In the genomic region with DNA sequence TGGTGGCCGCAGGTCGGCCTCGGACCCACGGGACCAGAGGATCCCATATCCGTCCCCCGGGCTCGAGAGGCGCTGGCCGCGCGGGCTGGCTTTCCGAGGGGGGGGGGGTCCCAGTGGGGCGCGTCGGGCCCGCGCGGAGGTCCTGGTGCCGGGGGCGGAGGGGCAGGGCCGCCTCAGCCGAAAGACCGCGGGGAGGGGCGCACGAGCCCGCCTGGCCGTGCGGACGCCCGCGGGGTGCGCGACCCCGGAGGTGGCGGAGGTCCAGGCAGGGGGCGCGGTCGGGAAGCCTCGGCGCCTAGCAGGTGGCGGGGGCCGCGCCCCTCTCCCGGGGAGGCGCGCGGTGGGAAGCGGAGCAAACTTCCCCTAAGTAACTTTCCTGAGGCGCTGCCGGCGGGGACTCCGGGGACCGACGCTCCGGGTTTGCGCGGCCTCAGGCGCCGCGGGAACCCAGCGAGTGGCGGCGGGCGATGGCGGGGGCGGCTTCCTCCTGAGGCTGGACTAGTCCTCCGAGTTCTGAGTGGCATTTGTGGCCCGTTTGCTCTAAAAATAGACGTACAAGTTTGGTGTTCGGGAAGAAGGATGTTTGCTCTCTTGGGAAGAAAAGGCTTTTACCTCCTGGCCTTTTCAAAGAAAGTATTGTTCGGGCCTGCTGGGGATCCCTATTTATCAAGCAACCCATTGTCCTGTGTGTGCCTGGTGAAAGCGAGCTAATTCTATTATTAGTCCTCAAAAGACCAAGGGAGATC, we compare ENCODE assay signal across 8 cellular contexts. TPM values are rescaled to one million over a fixed set of nuclear protein-coding genes. Genes with fewer than 3 reads are reported as not detected.
DNase-seq lines count a peak whose midpoint lies in the region; ATAC-seq and TF ChIP-seq lines count a peak whose summit lies in the region.

No MANE protein-coding gene starts in this region.

- peaks cover 17% of the 10 kb centered on the region for H4K20me1 ChIP-seq in BLaER1

- H3K9me3 ChIP-seq in BLaER1, result 0 out of 2 replicates have a peak, but pooled peaks cover 4% of the 10 kb centered on the region
- H3K9me3 ChIP-seq in SJCRH30 (replicated peaks), result 0 out of 2 replicates have a peak, but pooled peaks cover 3% of the 10 kb centered on the region
- no peaks in the 10 kb centered on the region for H3K9me3 ChIP-seq in colonic mucosa

- peak overlapping the region; percentile 88 for H3K4me3 ChIP-seq in BLaER1
- H3K4me3 ChIP-seq in HL-60 (replicated peaks; ENCODE audit: insufficient read depth, low read length), result peak overlapping the region; percentile 65
- H3K4me3 ChIP-seq in SJCRH30, result peak overlapping the region; percentile 78
- H3K4me3 ChIP-seq in colonic mucosa, result peak overlapping the region; percentile 65

- H3K4me1 ChIP-seq in BLaER1, result peaks cover 12% of the 10 kb centered on the region
- peaks cover 15% of the 10 kb centered on the region for H3K4me1 ChIP-seq in SJCRH30
- no peaks in the 10 kb centered on the region for H3K4me1 ChIP-seq in colonic mucosa

- H3K9ac ChIP-seq in BLaER1 (peak overlapping the region; percentile 90), colonic mucosa (ENCODE audit: low read depth in 2 of 2, low read length in 2 of 2) (peak overlapping the region; percentile 73 to 76)

- H3K27ac ChIP-seq in BLaER1, result peak overlapping the region; percentile 92
- peak overlapping the region; percentile 65 for H3K27ac ChIP-seq in HL-60 (replicated peaks)
- peak overlapping the region; percentile 26 for H3K27ac ChIP-seq in SJCRH30
- H3K27ac ChIP-seq in colonic mucosa, result peak overlapping the region; percentile 95

- no peaks in the 10 kb centered on the region for H3K36me3 ChIP-seq in BLaER1
- H3K36me3 ChIP-seq in SJCRH30, result no peaks in the 10 kb centered on the region
- H3K36me3 ChIP-seq in colonic mucosa, result no peaks in the 10 kb centered on the region

- H3K4me2 ChIP-seq in BLaER1, result peak overlapping the region; percentile 87

- TF ChIP-seq CTCF in HL-60 (IDR thresholded peaks at IDR 0.05; ENCODE audit: insufficient read depth, low read length) (no peak), colonic mucosa (IDR thresholded peaks at IDR 0.05) (no peak)

- H3K27me3 ChIP-seq in BLaER1 (no peaks in the 10 kb centered on the region), HL-60 (ENCODE audit: insufficient read depth, poor library complexity, severe bottlenecking) (no peaks in the 10 kb centered on the region), SJCRH30 (no peaks in the 10 kb centered on the region), colonic mucosa (no peaks in the 10 kb centered on the region)

- intact Hi-C loops in colonic mucosa (cut with DNase I), result loop anchor here (10.0 kb wide), 1 partner anchor 206 kb away; no protein-coding TSS in a partner anchor

- DNase-seq in HL-60 (ENCODE audit: low read depth in 1 of 2, low spot score in 1 of 2) (peak; percentile 23 to 53), SJCRH30 (peak; percentile 69 to 78), colonic mucosa (peak; percentile 63), left lobe of liver (ENCODE audit: low spot score) (peak; percentile 60), iPS-NIHi11 (ENCODE audit: low spot score) (no peak)
- DNase-seq in stimulated activated CD4-positive, alpha-beta T cell treated with anti-CD3 and anti-CD28 coated beads, Interleukin-4, amount 100 ng/mL, for 1 hour, result peak; percentile 26

- ATAC-seq in GM19043 (IDR thresholded peaks at IDR 0.05; ENCODE audit: low read depth, unreplicated experiment) (peak; percentile 19), left lobe of liver (peak; percentile 57)

RNA-seq across cellular contexts. Expression of gene BTBD3, which starts 26.4 kb away (rescaled TPM):
- total RNA-seq in SJCRH30 (2014; rRNA removed; shearing (Covaris generic)), result 34.5 and 36.2 TPM in 2 replicates
- total RNA-seq in colonic mucosa (10 to 100 TPM; 33.8 to 52.1 TPM), left lobe of liver (7.0 TPM)

Comparison
In these comparisons a context has a peak if more than half of its experiments do, and no peak if none do; other contexts are left out.
1. H3K27ac ChIP-seq: peak in every context shown above with its lines; median percentile 95 in colonic mucosa; 92 in BLaER1; 65 in HL-60; 26 in SJCRH30.